10 cellular contexts compared by ENCODE assay signal in genomic region chr12:75816892-75817291, GRCh38.
DNase-seq lines count a peak whose midpoint lies in the region; ATAC-seq, FAIRE-seq and TF ChIP-seq lines count a peak whose summit lies in the region.
"Had no signal": no experiment of that assay in that cellular context is flagged by ENCODE, and none has a peak within 500 bp of the region (broad histone marks: within the 10 kb centered on the region; RNA-seq: fewer than 3 reads in every experiment).

No MANE protein-coding gene starts in this region.

- H3K4me3 Mint-ChIP-seq in CD8-positive, alpha-beta T cell, result no peak overlapping the region
- H3K4me3 Mint-ChIP-seq: brain had no signal

- no peaks in the 10 kb centered on the region for H3K9me3 ChIP-seq in CD8-positive, alpha-beta T cell (ENCODE audit: low read length)
- H3K9me3 ChIP-seq in kidney (ENCODE audit: control insufficient read depth in 1 of 2, low read length in 2 of 2), result no peaks in the 10 kb centered on the region
- H3K9me3 ChIP-seq in WERI-Rb-1 (ENCODE audit: severe bottlenecking), result no peaks in the 10 kb centered on the region
- no peaks in the 10 kb centered on the region for H3K9me3 ChIP-seq in MG63

- CTCF ChIA-PET in CD8-positive, alpha-beta T cell (lab: Charles Lee), result interaction anchor here (1.2 kb wide), 1 partner anchor 12 kb away, joined by 5 read pairs; no protein-coding TSS in a partner anchor

- intact Hi-C loops in CD8-positive, alpha-beta T cell (cut with DNase I, micrococcal nuclease), result loop anchor here (1.0 to 5.0 kb wide), 3 partner anchors 220 to 640 kb away; no protein-coding TSS in a partner anchor
- intact Hi-C loops in kidney (cut with DNase I), result no loop called here

- no peaks in the 10 kb centered on the region for H3K4me1 ChIP-seq in CD8-positive, alpha-beta T cell (ENCODE audit: insufficient read depth, low read length)
- peaks cover 0 to 3% of the 10 kb centered on the region in 2 donors for H3K4me1 ChIP-seq in kidney (ENCODE audit: control insufficient read depth in 1 of 2, insufficient read depth in 1 of 2, low read depth in 1 of 2, low read length in 2 of 2)

- peaks cover 4% of the 10 kb centered on the region for H3K4me1 Mint-ChIP-seq in CD8-positive, alpha-beta T cell (ENCODE audit: low read depth)

- H3K27ac Mint-ChIP-seq in CD8-positive, alpha-beta T cell, result no peak overlapping the region

- H3K27me3 ChIP-seq in CD8-positive, alpha-beta T cell (ENCODE audit: insufficient read depth, low read length), result no peaks in the 10 kb centered on the region
- no peaks in the 10 kb centered on the region for H3K27me3 ChIP-seq in WERI-Rb-1 (ENCODE audit: insufficient read depth, low read depth, severe bottlenecking)
- no peaks in the 10 kb centered on the region for H3K27me3 ChIP-seq in MG63

- peak; percentile 38 for ATAC-seq in CD8-positive, alpha-beta T cell

- H3K27me3 Mint-ChIP-seq in CD8-positive, alpha-beta T cell (ENCODE audit: low read depth), result peaks cover 3% of the 10 kb centered on the region

- no peak overlapping the region for H3K4me3 ChIP-seq in CD8-positive, alpha-beta T cell (ENCODE audit: low read depth, low read length)
- H3K4me3 ChIP-seq in kidney (ENCODE audit: low read length in 2 of 2), result no peak overlapping the region
- no peak overlapping the region for H3K4me3 ChIP-seq in WERI-Rb-1 (ENCODE audit: low read depth, low read length)
- no peak overlapping the region for H3K4me3 ChIP-seq in MG63

- POLR2A ChIA-PET in CD8-positive, alpha-beta T cell (lab: Charles Lee), result interaction anchor here (0.6 kb wide), 1 partner anchor 36 kb away, joined by 3 read pairs; no protein-coding TSS in a partner anchor

- FAIRE-seq in kidney (lab: Jason Lieb, UNC), result no peak

- H3K36me3 ChIP-seq in CD8-positive, alpha-beta T cell (ENCODE audit: insufficient read depth, low read length), result no peaks in the 10 kb centered on the region
- H3K36me3 ChIP-seq in kidney (ENCODE audit: control insufficient read depth in 1 of 2, insufficient read depth in 2 of 2, low read length in 2 of 2) (no peaks in the 10 kb centered on the region), WERI-Rb-1 (no peaks in the 10 kb centered on the region), MG63 (no peaks in the 10 kb centered on the region)

- H3K9me3 Mint-ChIP-seq in CD8-positive, alpha-beta T cell, result no peaks in the 10 kb centered on the region
- H3K9me3 Mint-ChIP-seq: brain had no signal

- no peak overlapping the region for H3K27ac ChIP-seq in CD8-positive, alpha-beta T cell (ENCODE audit: low read depth, low read length)
- H3K27ac ChIP-seq in kidney (ENCODE audit: low read depth in 2 of 2, low read length in 2 of 2) (no peak overlapping the region), WERI-Rb-1 (no peak overlapping the region)

- DNase-seq in CD8-positive, alpha-beta T cell, result no peak
- DNase-seq in HPDE6-E6E7 (ENCODE audit: extremely low spot score) (peak; percentile 33), SW480 (ENCODE audit: low spot score) (peak; percentile 48), kidney (no peak), NCI-H1930 (lab: John Stamatoyannopoulos, UW) (no peak), WERI-Rb-1 (no peak), MG63 (no peak)
- DNase-seq in activated effector memory CD4-positive, alpha-beta T cell treated with anti-CD3 and anti-CD28 coated beads, Interleukin-2, amount 50 U/mL, for 16 hours, result no peak
- DNase-seq: substantia nigra had no signal

- no peak for TF ChIP-seq CTCF in CD8-positive, alpha-beta T cell (IDR thresholded peaks at IDR 0.05)
- TF ChIP-seq CTCF in kidney (IDR thresholded peaks at IDR 0.05; ENCODE audit: borderline replicate concordance, extremely low read depth, insufficient read depth), result peak; percentile 11
- TF ChIP-seq CTCF in WERI-Rb-1 (IDR thresholded peaks at IDR 0.05; ENCODE audit: low read depth, low read length), result no peak

- H3K36me3 Mint-ChIP-seq in CD8-positive, alpha-beta T cell, result no peaks in the 10 kb centered on the region
- H3K36me3 Mint-ChIP-seq: brain had no signal

- no peak overlapping the region for H3K9ac ChIP-seq in kidney (ENCODE audit: low read length in 2 of 2)

Comparison
In these comparisons a context has a peak if more than half of its experiments do, and no peak if none do; other contexts are left out.
1. DNase-seq: peak in HPDE6-E6E7 (single experiment) and SW480 (single experiment); none in CD8-positive, alpha-beta T cell (0 of 7), kidney (single experiment), NCI-H1930 (0 of 2), WERI-Rb-1 (single experiment), activated effector memory CD4-positive, alpha-beta T cell treated with anti-CD3 and anti-CD28 coated beads, Interleukin-2, amount 50 U/mL, for 16 hours (single experiment) and MG63 (single experiment).